Comparison of ENCODE assay signal across 1 cellular context in the genomic region with DNA sequence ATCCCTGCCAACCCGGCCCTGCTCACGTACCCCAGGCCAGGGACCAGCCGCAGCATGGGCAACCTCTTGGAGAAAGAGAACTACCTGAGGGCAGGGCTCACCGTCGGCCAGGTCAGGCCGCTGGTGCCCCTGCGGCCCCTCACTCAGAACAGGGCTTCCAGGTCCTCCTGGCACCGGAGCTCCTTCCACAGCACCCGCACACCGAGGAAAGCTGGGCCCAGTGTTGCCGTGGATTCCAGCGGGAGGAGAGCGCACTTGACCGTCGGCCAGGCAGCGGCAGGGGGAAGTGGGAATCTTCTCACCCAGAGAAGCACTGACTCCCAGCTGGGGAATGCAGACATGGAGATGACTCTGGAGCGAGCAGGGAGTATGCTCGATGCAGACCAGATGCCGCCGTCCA.
TF ChIP-seq lines count a peak whose summit lies in the region.

No MANE protein-coding gene starts in this region.

TF ChIP-seq in WTC11, 78 proteins besides CTCF, POLR2A, EP300 and RAD21 (continued from another document):
- TF ChIP-seq ATF1 (CRISPR knock-in tag; IDR thresholded peaks at IDR 0.05) (no peak), FOXP4 (CRISPR knock-in tag; IDR thresholded peaks at IDR 0.05) (no peak), GABPB1 (CRISPR knock-in tag; IDR thresholded peaks at IDR 0.05) (no peak), ATF2 (CRISPR knock-in tag; IDR thresholded peaks at IDR 0.05; ENCODE audit: borderline replicate concordance, low read depth) (no peak), AR (CRISPR knock-in tag; IDR thresholded peaks at IDR 0.05) (no peak), TP53 (CRISPR knock-in tag; IDR thresholded peaks at IDR 0.05) (no peak), FOXJ3 (CRISPR knock-in tag; IDR thresholded peaks at IDR 0.05; ENCODE audit: borderline replicate concordance) (no peak), OVOL2 (CRISPR knock-in tag; IDR thresholded peaks at IDR 0.05; ENCODE audit: borderline replicate concordance) (no peak), ZNF512 (CRISPR knock-in tag; IDR thresholded peaks at IDR 0.05; ENCODE audit: borderline replicate concordance) (no peak), ZNF232 (CRISPR knock-in tag; IDR thresholded peaks at IDR 0.05) (no peak), TEAD4 (CRISPR knock-in tag; IDR thresholded peaks at IDR 0.05) (no peak)
- TF ChIP-seq, protein P1, sequence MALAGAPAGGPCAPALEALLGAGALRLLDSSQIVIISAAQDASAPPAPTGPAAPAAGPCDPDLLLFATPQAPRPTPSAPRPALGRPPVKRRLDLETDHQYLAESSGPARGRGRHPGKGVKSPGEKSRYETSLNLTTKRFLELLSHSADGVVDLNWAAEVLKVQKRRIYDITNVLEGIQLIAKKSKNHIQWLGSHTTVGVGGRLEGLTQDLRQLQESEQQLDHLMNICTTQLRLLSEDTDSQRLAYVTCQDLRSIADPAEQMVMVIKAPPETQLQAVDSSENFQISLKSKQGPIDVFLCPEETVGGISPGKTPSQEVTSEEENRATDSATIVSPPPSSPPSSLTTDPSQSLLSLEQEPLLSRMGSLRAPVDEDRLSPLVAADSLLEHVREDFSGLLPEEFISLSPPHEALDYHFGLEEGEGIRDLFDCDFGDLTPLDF (CRISPR knock-in tag; IDR thresholded peaks at IDR 0.05), result no peak
- TF ChIP-seq, protein P2, sequence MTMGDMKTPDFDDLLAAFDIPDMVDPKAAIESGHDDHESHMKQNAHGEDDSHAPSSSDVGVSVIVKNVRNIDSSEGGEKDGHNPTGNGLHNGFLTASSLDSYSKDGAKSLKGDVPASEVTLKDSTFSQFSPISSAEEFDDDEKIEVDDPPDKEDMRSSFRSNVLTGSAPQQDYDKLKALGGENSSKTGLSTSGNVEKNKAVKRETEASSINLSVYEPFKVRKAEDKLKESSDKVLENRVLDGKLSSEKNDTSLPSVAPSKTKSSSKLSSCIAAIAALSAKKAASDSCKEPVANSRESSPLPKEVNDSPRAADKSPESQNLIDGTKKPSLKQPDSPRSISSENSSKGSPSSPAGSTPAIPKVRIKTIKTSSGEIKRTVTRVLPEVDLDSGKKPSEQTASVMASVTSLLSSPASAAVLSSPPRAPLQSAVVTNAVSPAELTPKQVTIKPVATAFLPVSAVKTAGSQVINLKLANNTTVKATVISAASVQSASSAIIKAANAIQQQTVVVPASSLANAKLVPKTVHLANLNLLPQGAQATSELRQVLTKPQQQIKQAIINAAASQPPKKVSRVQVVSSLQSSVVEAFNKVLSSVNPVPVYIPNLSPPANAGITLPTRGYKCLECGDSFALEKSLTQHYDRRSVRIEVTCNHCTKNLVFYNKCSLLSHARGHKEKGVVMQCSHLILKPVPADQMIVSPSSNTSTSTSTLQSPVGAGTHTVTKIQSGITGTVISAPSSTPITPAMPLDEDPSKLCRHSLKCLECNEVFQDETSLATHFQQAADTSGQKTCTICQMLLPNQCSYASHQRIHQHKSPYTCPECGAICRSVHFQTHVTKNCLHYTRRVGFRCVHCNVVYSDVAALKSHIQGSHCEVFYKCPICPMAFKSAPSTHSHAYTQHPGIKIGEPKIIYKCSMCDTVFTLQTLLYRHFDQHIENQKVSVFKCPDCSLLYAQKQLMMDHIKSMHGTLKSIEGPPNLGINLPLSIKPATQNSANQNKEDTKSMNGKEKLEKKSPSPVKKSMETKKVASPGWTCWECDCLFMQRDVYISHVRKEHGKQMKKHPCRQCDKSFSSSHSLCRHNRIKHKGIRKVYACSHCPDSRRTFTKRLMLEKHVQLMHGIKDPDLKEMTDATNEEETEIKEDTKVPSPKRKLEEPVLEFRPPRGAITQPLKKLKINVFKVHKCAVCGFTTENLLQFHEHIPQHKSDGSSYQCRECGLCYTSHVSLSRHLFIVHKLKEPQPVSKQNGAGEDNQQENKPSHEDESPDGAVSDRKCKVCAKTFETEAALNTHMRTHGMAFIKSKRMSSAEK (CRISPR knock-in tag; IDR thresholded peaks at IDR 0.05; ENCODE audit: borderline replicate concordance), result no peak
- TF ChIP-seq, protein P3, sequence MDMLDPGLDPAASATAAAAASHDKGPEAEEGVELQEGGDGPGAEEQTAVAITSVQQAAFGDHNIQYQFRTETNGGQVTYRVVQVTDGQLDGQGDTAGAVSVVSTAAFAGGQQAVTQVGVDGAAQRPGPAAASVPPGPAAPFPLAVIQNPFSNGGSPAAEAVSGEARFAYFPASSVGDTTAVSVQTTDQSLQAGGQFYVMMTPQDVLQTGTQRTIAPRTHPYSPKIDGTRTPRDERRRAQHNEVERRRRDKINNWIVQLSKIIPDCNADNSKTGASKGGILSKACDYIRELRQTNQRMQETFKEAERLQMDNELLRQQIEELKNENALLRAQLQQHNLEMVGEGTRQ (CRISPR knock-in tag; IDR thresholded peaks at IDR 0.05), result no peak
- TF ChIP-seq, protein P4, sequence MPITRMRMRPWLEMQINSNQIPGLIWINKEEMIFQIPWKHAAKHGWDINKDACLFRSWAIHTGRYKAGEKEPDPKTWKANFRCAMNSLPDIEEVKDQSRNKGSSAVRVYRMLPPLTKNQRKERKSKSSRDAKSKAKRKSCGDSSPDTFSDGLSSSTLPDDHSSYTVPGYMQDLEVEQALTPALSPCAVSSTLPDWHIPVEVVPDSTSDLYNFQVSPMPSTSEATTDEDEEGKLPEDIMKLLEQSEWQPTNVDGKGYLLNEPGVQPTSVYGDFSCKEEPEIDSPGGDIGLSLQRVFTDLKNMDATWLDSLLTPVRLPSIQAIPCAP (CRISPR knock-in tag; IDR thresholded peaks at IDR 0.05), result no peak
